Comparison of ENCODE assay signal across 25 cellular contexts in genomic region chr1:186055846-186056245, GRCh38.
"Had no signal": no experiment of that assay in that cellular context is flagged by ENCODE, and none has a peak within 500 bp of the region (broad histone marks: within the 10 kb centered on the region; RNA-seq: fewer than 3 reads in every experiment).

No MANE protein-coding gene starts in this region.

- H3K36me3 ChIP-seq: breast epithelium, gastrocnemius medialis, neutrophil, ovary, prostate gland had no signal

- H3K9me3 Mint-ChIP-seq: activated B cell treated with CpG ODN at 0.5 μM for 24 hours; activated naive CD4-positive, alpha-beta T cell treated with anti-CD3 and anti-CD28 coated beads for 36 hours; activated naive CD8-positive, alpha-beta T cell treated with anti-CD3 and anti-CD28 coated beads, Interleukin-2, amount 10 ng/mL, durations not matched to agents 7 days and 5 days; endodermal cell; memory B cell; nephron; stimulated activated naive CD8-positive, alpha-beta T cell treated with anti-CD3 and anti-CD28 coated beads, Interleukin-15, Interleukin-2, amounts not matched to agents 100 ng/mL and 50 ng/mL, for 24 hours; T-helper 1 cell treated with Interleukin-12 subunit alpha and Interleukin-12 subunit beta and Interleukin-4 antibody, amounts not matched to agents 30 μg/mL and 1 μg/mL, for 36 hours had no signal

- H3K4me1 Mint-ChIP-seq: activated naive CD8-positive, alpha-beta T cell treated with anti-CD3 and anti-CD28 coated beads, Interleukin-2, amount 10 ng/mL, durations not matched to agents 7 days and 5 days; endodermal cell; nephron had no signal

- H3K4me1 ChIP-seq: breast epithelium, prostate gland, tibial artery had no signal

- H3K27ac Mint-ChIP-seq: activated B cell treated with CpG ODN at 0.5 μM for 24 hours; activated CD4-positive, alpha-beta T cell treated with anti-CD3 and anti-CD28 coated beads for 36 hours; activated naive CD4-positive, alpha-beta T cell treated with anti-CD3 and anti-CD28 coated beads for 36 hours; activated naive CD8-positive, alpha-beta T cell treated with anti-CD3 and anti-CD28 coated beads, Interleukin-2, amount 10 ng/mL, durations not matched to agents 7 days and 5 days; endodermal cell; memory B cell; nephron; stimulated activated naive CD8-positive, alpha-beta T cell treated with anti-CD3 and anti-CD28 coated beads, Interleukin-15, Interleukin-2, amounts not matched to agents 100 ng/mL and 50 ng/mL, for 24 hours; T-helper 1 cell treated with Interleukin-12 subunit alpha and Interleukin-12 subunit beta and Interleukin-4 antibody, amounts not matched to agents 30 μg/mL and 1 μg/mL, for 36 hours had no signal

- H3K27ac ChIP-seq: breast epithelium, coronary artery, gastrocnemius medialis, neutrophil, ovary, prostate gland, tibial artery had no signal

- H3K36me3 Mint-ChIP-seq: activated naive CD8-positive, alpha-beta T cell treated with anti-CD3 and anti-CD28 coated beads, Interleukin-2, amount 10 ng/mL, durations not matched to agents 7 days and 5 days; memory B cell had no signal

- H3K27me3 ChIP-seq: breast epithelium, gastrocnemius medialis, neutrophil, ovary, tibial artery had no signal

- ATAC-seq: activated CD4-positive, alpha-beta T cell treated with anti-CD3 and anti-CD28 coated beads for 36 hours; gastrocnemius medialis; left cardiac atrium; right cardiac atrium had no signal

- H3K27me3 Mint-ChIP-seq: activated B cell treated with CpG ODN at 0.5 μM for 24 hours; activated CD4-positive, alpha-beta T cell treated with anti-CD3 and anti-CD28 coated beads for 36 hours; activated naive CD8-positive, alpha-beta T cell treated with anti-CD3 and anti-CD28 coated beads, Interleukin-2, amount 10 ng/mL, durations not matched to agents 7 days and 5 days; stimulated activated naive CD8-positive, alpha-beta T cell treated with anti-CD3 and anti-CD28 coated beads, Interleukin-15, Interleukin-2, amounts not matched to agents 100 ng/mL and 50 ng/mL, for 24 hours had no signal

- H3K4me3 Mint-ChIP-seq: activated B cell treated with CpG ODN at 0.5 μM for 24 hours; activated CD4-positive, alpha-beta T cell treated with anti-CD3 and anti-CD28 coated beads for 36 hours; activated naive CD4-positive, alpha-beta T cell treated with anti-CD3 and anti-CD28 coated beads for 36 hours; activated naive CD8-positive, alpha-beta T cell treated with anti-CD3 and anti-CD28 coated beads, Interleukin-2, amount 10 ng/mL, durations not matched to agents 7 days and 5 days; endodermal cell; memory B cell; nephron; stimulated activated naive CD8-positive, alpha-beta T cell treated with anti-CD3 and anti-CD28 coated beads, Interleukin-15, Interleukin-2, amounts not matched to agents 100 ng/mL and 50 ng/mL, for 24 hours; T-helper 1 cell treated with Interleukin-12 subunit alpha and Interleukin-12 subunit beta and Interleukin-4 antibody, amounts not matched to agents 30 μg/mL and 1 μg/mL, for 36 hours had no signal

- H3K9me3 ChIP-seq: breast epithelium, gastrocnemius medialis, neutrophil, ovary, prostate gland, tibial artery had no signal

- DNase-seq: activated B cell treated with CpG ODN at 0.5 μM for 24 hours; activated CD4-positive, alpha-beta T cell treated with anti-CD3 and anti-CD28 coated beads for 36 hours; activated CD4-positive, alpha-beta T cell treated with anti-CD3 and anti-CD28 coated beads, Interleukin-2, amount 50 U/mL, for 48 hours; activated effector memory CD4-positive, alpha-beta T cell treated with Interleukin-2 at 50 U/mL for 16 hours; activated naive CD4-positive, alpha-beta T cell treated with anti-CD3 and anti-CD28 coated beads for 36 hours; activated naive CD8-positive, alpha-beta T cell treated with anti-CD3 and anti-CD28 coated beads, Interleukin-2, amount 10 ng/mL, durations not matched to agents 7 days and 5 days; activated T-cell treated with anti-CD3 and anti-CD28 coated beads, Interleukin-2, amount 50 U/mL, for 48 hours; amniotic stem cell; endodermal cell; gastrocnemius medialis; hippocampal formation; left cardiac atrium; ovary; right cardiac atrium; stimulated activated CD4-positive, alpha-beta T cell treated with anti-CD3 and anti-CD28 coated beads, Interleukin-12 subunit alpha, Interleukin-12 subunit beta, amount 100 ng/mL, for 4 hours; T1000; tibial artery had no signal

- H3K4me3 ChIP-seq: breast epithelium, coronary artery, gastrocnemius medialis, ovary, prostate gland, tibial artery had no signal
